Comparison of ENCODE assay signal across 1 cellular context in genomic region chr15:55770808-55771207, GRCh38.
TF ChIP-seq lines count a peak whose summit lies in the region.

No MANE protein-coding gene starts in this region.

TF ChIP-seq in SK-N-SH, 30 proteins besides CTCF, POLR2A, EP300 and RAD21 (continued from another document):
- TF ChIP-seq ZBTB33 (IDR thresholded peaks at IDR 0.05; ENCODE audit: borderline replicate concordance, low read depth) (no peak), USF1 (IDR thresholded peaks at IDR 0.05; ENCODE audit: borderline replicate concordance, low read depth) (no peak), FOSL2 (IDR thresholded peaks at IDR 0.05; ENCODE audit: borderline replicate concordance, low read depth) (no peak), TCF12 (IDR thresholded peaks at IDR 0.05) (peak; percentile 20; the same call in 1 of the 2 replicates), USF2 (IDR thresholded peaks at IDR 0.05; ENCODE audit: borderline replicate concordance, low read depth, low read length) (no peak)
